8 cellular contexts compared by ENCODE assay signal in genomic region chr4:54092405-54092759, GRCh38. TPM values are rescaled to one million over a fixed set of nuclear protein-coding genes. Genes with fewer than 3 reads are reported as not detected.
DNase-seq lines count a peak whose midpoint lies in the region; ATAC-seq and TF ChIP-seq lines count a peak whose summit lies in the region.

No MANE protein-coding gene starts in this region.

- H3K9me3 Mint-ChIP-seq in GM23338, result no peaks in the 10 kb centered on the region

- no peaks in the 10 kb centered on the region for H3K79me2 ChIP-seq in GM23338 (replicated peaks; ENCODE audit: insufficient read depth)

- DNase-seq in GM23338 (ENCODE audit: low spot score) (no peak), T-helper 17 cell (no peak), fibroblast of the aortic adventitia (ENCODE audit: low read depth) (no peak), gastrocnemius medialis (no peak), NCI-H187 treated with DMSO at 0.1 percent for 48 hours (lab: John Stamatoyannopoulos, UW) (no peak), NCI-H524 treated with DMSO at 0.1 percent for 48 hours (lab: John Stamatoyannopoulos, UW) (no peak)

- H2AFZ ChIP-seq in GM23338, result peak overlapping the region; percentile 60

- H3K4me1 Mint-ChIP-seq in GM23338, result peaks cover 55% of the 10 kb centered on the region
- peaks cover 16% of the 10 kb centered on the region for H3K4me1 Mint-ChIP-seq in T-helper 17 cell

- H4K20me1 ChIP-seq in GM23338 (replicated peaks; ENCODE audit: insufficient read depth), result peaks cover 7% of the 10 kb centered on the region; the same call in 1 of the 2 replicates

- TF ChIP-seq CTCF in GM23338 (conservative IDR thresholded peaks at IDR 0.05; ENCODE audit: low read depth in 2 of 2) (no peak), fibroblast of the aortic adventitia (IDR thresholded peaks at IDR 0.05; ENCODE audit: insufficient read depth, low read length) (no peak), gastrocnemius medialis (IDR thresholded peaks at IDR 0.05 in 4 of 5, conservative IDR thresholded peaks at IDR 0.05 in 1 of 5) (no peak)

- H3K4me3 Mint-ChIP-seq in GM23338 (peak overlapping the region; percentile 76), T-helper 17 cell (peak overlapping the region; percentile 91)

- H3K27me3 ChIP-seq in GM23338 (ENCODE audit: insufficient read depth), result peaks cover 94% of the 10 kb centered on the region
- peaks cover 24 to 43% (median 33%) of the 10 kb centered on the region in 3 donors for H3K27me3 ChIP-seq in gastrocnemius medialis

- TF ChIP-seq POLR2A in gastrocnemius medialis (IDR thresholded peaks at IDR 0.05), result no peak

- H3K9me2 ChIP-seq in GM23338 (ENCODE audit: insufficient read depth), result peaks cover 6% of the 10 kb centered on the region; the same call in 1 of the 2 replicates

- no peak overlapping the region for H3K27ac ChIP-seq in GM23338 (ENCODE audit: low read depth)
- peak overlapping the region in 2 of 4 donors; percentile 63 to 68 for H3K27ac ChIP-seq in gastrocnemius medialis

- H3K9me3 ChIP-seq in T-helper 17 cell (ENCODE audit: control insufficient read depth, low read length, poor library complexity, severe bottlenecking) (no peaks in the 10 kb centered on the region), gastrocnemius medialis (no peaks in the 10 kb centered on the region)

- intact Hi-C loops in gastrocnemius medialis (cut with DNase I; ENCODE audit: low total_unique reads), result loop anchor here (10.0 kb wide), 1 partner anchor 122 kb away; no protein-coding TSS in a partner anchor

- H3K4me1 ChIP-seq in GM23338 (ENCODE audit: insufficient read depth), result peaks cover 55% of the 10 kb centered on the region
- peaks cover 0 to 9% of the 10 kb centered on the region in 2 donors for H3K4me1 ChIP-seq in gastrocnemius medialis

- peak overlapping the region; percentile 93 for H3K4me2 ChIP-seq in GM23338

- H3K4me3 ChIP-seq in GM23338 (peak overlapping the region; percentile 68), fibroblast of the aortic adventitia (ENCODE audit: low read depth, low read length) (peak overlapping the region; percentile 66), gastrocnemius medialis (peak overlapping the region; percentile 50 to 69 (median 62))

- in situ Hi-C loops in gastrocnemius medialis (cut with MboI; ENCODE audit: low sequenced_read_pairs in 4 of 4), result no loop called here

- H3K36me3 ChIP-seq in GM23338 (ENCODE audit: insufficient read depth), result no peaks in the 10 kb centered on the region
- no peaks in the 10 kb centered on the region for H3K36me3 ChIP-seq in gastrocnemius medialis

- no peak for ATAC-seq in GM23338
- no peak for ATAC-seq in T-helper 17 cell
- ATAC-seq in gastrocnemius medialis, result no peak
- no peak for ATAC-seq in GM18511 (IDR thresholded peaks at IDR 0.05; ENCODE audit: unreplicated experiment)
- no peak for ATAC-seq in HG02763 (IDR thresholded peaks at IDR 0.05; ENCODE audit: unreplicated experiment)

- no peak overlapping the region for H3K27ac Mint-ChIP-seq in GM23338
- peak overlapping the region; percentile 76 for H3K27ac Mint-ChIP-seq in T-helper 17 cell

- H3F3A ChIP-seq in GM23338 (replicated peaks; ENCODE audit: low read depth), result peaks cover 33% of the 10 kb centered on the region

- H3K27me3 Mint-ChIP-seq in GM23338 (ENCODE audit: insufficient read depth, low read depth, poor library complexity) (peaks cover 74% of the 10 kb centered on the region), T-helper 17 cell (peaks cover 66% of the 10 kb centered on the region)

- H3K36me3 Mint-ChIP-seq in GM23338 (ENCODE audit: low read depth) (no peaks in the 10 kb centered on the region), T-helper 17 cell (ENCODE audit: low read depth) (peaks cover 4% of the 10 kb centered on the region)

TF ChIP-seq in GM23338, 12 proteins besides CTCF, POLR2A, EP300 and RAD21:
- TF ChIP-seq EZH2phosphoT487 (IDR thresholded peaks at IDR 0.05; ENCODE audit: unreplicated experiment), result no peak
- no peak for TF ChIP-seq ETS1 (IDR thresholded peaks at IDR 0.05)
- no peak for TF ChIP-seq ZNF462 (CRISPR knock-in tag; IDR thresholded peaks at IDR 0.05)
- TF ChIP-seq EZH2 (IDR thresholded peaks at IDR 0.05; ENCODE audit: low read depth, unreplicated experiment), result peak; percentile 76
- no peak for TF ChIP-seq ZNF114 (CRISPR knock-in tag; IDR thresholded peaks at IDR 0.05)
- no peak for TF ChIP-seq ZNF331 (CRISPR knock-in tag; IDR thresholded peaks at IDR 0.05; ENCODE audit: low read depth)
- no peak for TF ChIP-seq NANOG (IDR thresholded peaks at IDR 0.05; ENCODE audit: borderline replicate concordance)

RNA-seq across cellular contexts. Expression of gene GSX2, which starts 7.6 kb away (rescaled TPM):
- total RNA-seq in GM23338 (2014; rRNA removed; shearing (Covaris generic)), result not detected in 2 replicates
- 0.34 TPM in 1 of 2 replicates, not detected in the other for polyA plus RNA-seq in GM23338 (2016; fragmentation: Nextera tagmentation; extraction: Ambion mirVana)
- total RNA-seq in T-helper 17 cell (not detected), fibroblast of the aortic adventitia (ENCODE audit: low replicate concordance) (not detected in 2 replicates), gastrocnemius medialis (not detected)

RNA-seq across cellular contexts. Expression of gene CHIC2, which starts 28.0 kb away (rescaled TPM):
- 18.3 and 21.1 TPM in 2 replicates for total RNA-seq in GM23338 (2014; rRNA removed; shearing (Covaris generic))
- polyA plus RNA-seq in GM23338 (2016; fragmentation: Nextera tagmentation; extraction: Ambion mirVana), result 17.2 and 24.3 TPM in 2 replicates
- 10 to 100 TPM; 43.0 to 70.1 TPM for total RNA-seq in T-helper 17 cell
- total RNA-seq in fibroblast of the aortic adventitia (ENCODE audit: low replicate concordance), result 39.2 and 88.4 TPM in 2 replicates
- total RNA-seq in gastrocnemius medialis, result 10 to 100 TPM; 11.9 to 18.6 (median 15.5) TPM
